ENCODE assay signal across 26 cellular contexts in genomic region chr9:101671567-101671966, GRCh38.
"Had no signal": no experiment of that assay in that cellular context is flagged by ENCODE, and none has a peak within 500 bp of the region (broad histone marks: within the 10 kb centered on the region; RNA-seq: fewer than 3 reads in every experiment).

No MANE protein-coding gene starts in this region.

- H3K27me3 Mint-ChIP-seq: central memory CD8-positive, alpha-beta T cell; natural killer cell treated with Interleukin-12 subunit alpha and Interleukin-12 subunit beta and Interleukin-15 and Interleukin-18, amount 100 ng/mL, for 72 hours had no signal

- H3K4me3 Mint-ChIP-seq: activated naive CD8-positive, alpha-beta T cell treated with anti-CD3 and anti-CD28 coated beads, Interleukin-2, amount 10 ng/mL, durations not matched to agents 7 days and 5 days; activated T-cell treated with anti-CD3 and anti-CD28 coated beads, Interleukin-2, amount 50 U/mL, for 4 hours; central memory CD8-positive, alpha-beta T cell; effector memory CD8-positive, alpha-beta T cell; natural killer cell treated with Interleukin-12 subunit alpha and Interleukin-12 subunit beta and Interleukin-15 and Interleukin-18, amount 100 ng/mL, for 72 hours had no signal

- DNase-seq: activated CD4-positive, alpha-beta T cell treated with anti-CD3 and anti-CD28 coated beads for 4 hours; activated CD4-positive, alpha-beta T cell treated with anti-CD3 and anti-CD28 coated beads, Interleukin-2, amount 50 U/mL, for 48 hours; activated CD4-positive, CD25-positive, alpha-beta regulatory T cell; activated CD8-positive, alpha-beta memory T cell treated with anti-CD3 and anti-CD28 coated beads, Interleukin-2, amount 50 U/mL, for 48 hours; activated naive CD4-positive, alpha-beta T cell treated with Interleukin-2 at 50 U/mL for 16 hours; activated naive CD8-positive, alpha-beta T cell treated with anti-CD3 and anti-CD28 coated beads, Interleukin-2, amount 10 ng/mL, durations not matched to agents 7 days and 5 days; activated T-cell treated with anti-CD3 and anti-CD28 coated beads, Interleukin-2, amount 50 U/mL, for 4 hours; amniotic stem cell; dorsolateral prefrontal cortex; effector memory CD8-positive, alpha-beta T cell; gastrocnemius medialis; hippocampal formation; kidney glomerular epithelial cell; left ventricle myocardium superior; pancreas; psoas muscle; stimulated activated CD4-positive, alpha-beta T cell treated with anti-CD3 and anti-CD28 coated beads, Interleukin-4, amount 100 ng/mL, for 24 hours; stimulated activated naive CD4-positive, alpha-beta T cell treated with Interleukin-2 at 50 U/mL for 16 hours; substantia nigra; T1000; thyroid gland had no signal

- H3K4me1 Mint-ChIP-seq: activated naive CD8-positive, alpha-beta T cell treated with anti-CD3 and anti-CD28 coated beads, Interleukin-2, amount 10 ng/mL, durations not matched to agents 7 days and 5 days; central memory CD8-positive, alpha-beta T cell had no signal

- H3K36me3 Mint-ChIP-seq: activated naive CD8-positive, alpha-beta T cell treated with anti-CD3 and anti-CD28 coated beads, Interleukin-2, amount 10 ng/mL, durations not matched to agents 7 days and 5 days; natural killer cell treated with Interleukin-12 subunit alpha and Interleukin-12 subunit beta and Interleukin-15 and Interleukin-18, amount 100 ng/mL, for 72 hours had no signal

- ATAC-seq: activated T-cell treated with anti-CD3 and anti-CD28 coated beads, Interleukin-2, amount 50 U/mL, for 4 hours; effector memory CD8-positive, alpha-beta T cell; esophagus mucosa; gastrocnemius medialis; left ventricle myocardium superior; natural killer cell treated with Interleukin-12 subunit alpha and Interleukin-12 subunit beta and Interleukin-15 and Interleukin-18, amount 100 ng/mL, for 72 hours; pancreas; psoas muscle had no signal

- H3K27ac Mint-ChIP-seq: activated naive CD8-positive, alpha-beta T cell treated with anti-CD3 and anti-CD28 coated beads, Interleukin-2, amount 10 ng/mL, durations not matched to agents 7 days and 5 days; effector memory CD8-positive, alpha-beta T cell; natural killer cell treated with Interleukin-12 subunit alpha and Interleukin-12 subunit beta and Interleukin-15 and Interleukin-18, amount 100 ng/mL, for 72 hours had no signal

- H3K9me3 ChIP-seq: breast epithelium, gastrocnemius medialis, pancreas, psoas muscle, right atrium auricular region, thyroid gland had no signal
